In the genomic region with DNA sequence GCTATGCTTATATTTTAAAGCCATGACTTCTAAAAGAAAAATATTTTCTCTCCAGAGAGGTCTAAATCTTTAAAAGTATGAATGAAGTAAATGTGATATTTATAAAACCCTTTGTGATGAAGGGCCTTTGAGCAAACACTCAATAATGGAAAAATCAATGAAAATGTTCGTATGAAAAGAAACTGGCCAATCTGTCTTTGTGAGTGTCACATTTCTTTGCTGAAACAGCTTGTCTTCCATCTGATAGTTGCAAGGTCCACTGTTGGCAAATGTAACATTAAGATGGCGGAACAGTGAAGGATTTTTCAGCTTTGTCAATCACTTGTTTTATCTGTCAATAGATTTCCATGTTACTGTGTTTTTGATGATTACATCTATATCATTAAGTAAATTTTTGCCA, we compare ENCODE assay signal across 19 cellular contexts.
DNase-seq lines count a peak whose midpoint lies in the region; ATAC-seq, FAIRE-seq and TF ChIP-seq lines count a peak whose summit lies in the region.
"Had no signal": no experiment of that assay in that cellular context is flagged by ENCODE, and none has a peak within 500 bp of the region (broad histone marks: within the 10 kb centered on the region; RNA-seq: fewer than 3 reads in every experiment).

No MANE protein-coding gene starts in this region.

- WGBS in HepG2 (ENCODE audit: low lambda C conversion rate) = 51% methylated on average over 2 of the region's 2 CpGs
- WGBS in right lobe of liver (ENCODE audit: insufficient coverage, low coverage, low lambda C conversion rate, missing lambda C conversion rate) = 75% methylated on average over 2 of the region's 2 CpGs

- no peak for FAIRE-seq in HepG2 (lab: Jason Lieb, UNC)
- FAIRE-seq: A204.1, D721Med, G401.6, GM12891, GM19239 had no signal

- H4K20me1 ChIP-seq in HepG2 (ENCODE audit: insufficient read depth, low read length) = no peaks in the 10 kb centered on the region

- no peak for TF ChIP-seq CTCF in HepG2 (CRISPR knock-in tag; IDR thresholded peaks at IDR 0.05)
- no peak for TF ChIP-seq CTCF in right lobe of liver (IDR thresholded peaks at IDR 0.05)
- TF ChIP-seq CTCF in nephron (IDR thresholded peaks at IDR 0.05; ENCODE audit: unreplicated experiment in 3 of 3) = no peak
- TF ChIP-seq CTCF in HFFc6 (IDR thresholded peaks at IDR 0.05) = no peak

- TF ChIP-seq POLR2A in HepG2 (IDR thresholded peaks at IDR 0.05; ENCODE audit: insufficient read depth in 1 of 2, low read depth in 2 of 2, low read length in 2 of 2) (no peak), right lobe of liver (IDR thresholded peaks at IDR 0.05) (no peak)

- H3K27ac Mint-ChIP-seq in nephron = peak overlapping the region; percentile 75 to 79 (median 76)
- no peak overlapping the region for H3K27ac Mint-ChIP-seq in HFFc6
- no peak overlapping the region for H3K27ac Mint-ChIP-seq in T-cell
- H3K27ac Mint-ChIP-seq: CD4-positive, CD25-positive, alpha-beta regulatory T cell; CD8-positive, alpha-beta memory T cell had no signal

- H2AFZ ChIP-seq in HepG2 (ENCODE audit: low read length) = no peak overlapping the region

- no peak for ATAC-seq in HepG2
- ATAC-seq in right lobe of liver = no peak
- no peak for ATAC-seq in T-cell (replicated peaks in 1 of 4)

- H3K9ac ChIP-seq in HepG2 (ENCODE audit: insufficient read depth, low read depth, low read length) = no peak overlapping the region

- H3K36me3 ChIP-seq in HepG2 (replicated peaks in 1 of 2; ENCODE audit: control insufficient read depth in 1 of 2, insufficient read depth in 2 of 2, low read length in 2 of 2) = no peaks in the 10 kb centered on the region
- H3K36me3 ChIP-seq in right lobe of liver = no peaks in the 10 kb centered on the region
- H3K36me3 ChIP-seq: BE2C, HAP-1 had no signal

- H3K36me3 Mint-ChIP-seq in nephron (ENCODE audit: low read depth) = no peaks in the 10 kb centered on the region
- no peaks in the 10 kb centered on the region for H3K36me3 Mint-ChIP-seq in HFFc6 (ENCODE audit: low read depth)
- no peaks in the 10 kb centered on the region for H3K36me3 Mint-ChIP-seq in T-cell
- H3K36me3 Mint-ChIP-seq: CD4-positive, CD25-positive, alpha-beta regulatory T cell had no signal

- H3K27ac ChIP-seq in HepG2 (ENCODE audit: extremely low read length, insufficient read depth, low read length) (no peak overlapping the region), right lobe of liver (no peak overlapping the region)

- in situ Hi-C loops in HepG2 (cut with HindIII; ENCODE audit: extremely low pct_ligation_motif_present, low pct_unique_long_range_greater_than_20kb) = no loop called here

- H3K4me2 ChIP-seq in HepG2 (ENCODE audit: low read depth, low read length) = no peak overlapping the region

- TF ChIP-seq EP300 in HepG2 (IDR thresholded peaks at IDR 0.05; ENCODE audit: low read depth in 2 of 2, low read length in 2 of 2) (no peak), HepG2 (CRISPR knock-in tag; IDR thresholded peaks at IDR 0.05; ENCODE audit: borderline replicate concordance) (no peak)

- peaks cover 3% of the 10 kb centered on the region for H3K27me3 Mint-ChIP-seq in nephron (ENCODE audit: low read depth)
- H3K27me3 Mint-ChIP-seq in HFFc6 (ENCODE audit: insufficient read depth) = peaks cover 19% of the 10 kb centered on the region
- H3K27me3 Mint-ChIP-seq in T-cell = no peaks in the 10 kb centered on the region

- DNase-seq in HepG2 (ENCODE audit: low spot score) (no peak), right lobe of liver (no peak), NCI-H146 treated with DMSO at 0.1 percent for 48 hours (lab: John Stamatoyannopoulos, UW; ENCODE audit: unreplicated experiment) (peak; percentile 97), HFFc6 (no peak), anterior cingulate cortex (lab: John Stamatoyannopoulos, UW) (no peak), T-cell (no peak)
- DNase-seq: ACHN; BE2C; C1 segment of cervical spinal cord; CD4-positive, CD25-positive, alpha-beta regulatory T cell; CD8-positive, alpha-beta memory T cell; COR-L47 had no signal

- H3K9me3 Mint-ChIP-seq in nephron (peaks cover 10% of the 10 kb centered on the region), HFFc6 (no peaks in the 10 kb centered on the region), T-cell (peaks cover 0 to 11% (median 5%) of the 10 kb centered on the region in 3 donors)

- H3K9me3 ChIP-seq in HepG2 (ENCODE audit: low read length) (0 out of 2 replicates have a peak, but pooled peaks cover 6% of the 10 kb centered on the region), right lobe of liver (no peaks in the 10 kb centered on the region)
- H3K9me3 ChIP-seq: BE2C, HAP-1 had no signal

- POLR2A ChIA-PET in HepG2 (lab: Yijun Ruan, JAX) (no interaction called here), T-cell (lab: Charles Lee) (no interaction called here)

- intact Hi-C loops in HepG2 (cut with micrococcal nuclease; ENCODE audit: unreplicated experiment) = no loop called here
- intact Hi-C loops in right lobe of liver (cut with DNase I) = no loop called here

- no peaks in the 10 kb centered on the region for H3K79me2 ChIP-seq in HepG2 (ENCODE audit: insufficient read depth, low read length)

- H3K4me1 ChIP-seq in HepG2 (ENCODE audit: insufficient read depth, low read length) (peaks cover 42% of the 10 kb centered on the region), right lobe of liver (no peaks in the 10 kb centered on the region)
- H3K4me1 ChIP-seq: BE2C, HAP-1 had no signal

- CTCF ChIA-PET in HepG2 (lab: Yijun Ruan, JAX; ENCODE audit: low intra/inter-chr PET ratio, low total read pairs) = no interaction called here
- CTCF ChIA-PET in T-cell (lab: Charles Lee) = no interaction called here

- no TSS peak for BruUV-seq in HepG2 (replicated peaks; lab: Mats Ljungman, UMichigan)

- H3K4me1 Mint-ChIP-seq in nephron (peaks cover 23% of the 10 kb centered on the region), HFFc6 (ENCODE audit: low read depth) (no peaks in the 10 kb centered on the region), T-cell (no peaks in the 10 kb centered on the region)
- H3K4me1 Mint-ChIP-seq: CD4-positive, CD25-positive, alpha-beta regulatory T cell; CD8-positive, alpha-beta memory T cell had no signal

- no peak overlapping the region for H3K4me3 Mint-ChIP-seq in nephron
- no peak overlapping the region for H3K4me3 Mint-ChIP-seq in HFFc6
- no peak overlapping the region for H3K4me3 Mint-ChIP-seq in T-cell
- H3K4me3 Mint-ChIP-seq: CD4-positive, CD25-positive, alpha-beta regulatory T cell; CD8-positive, alpha-beta memory T cell had no signal

- no peak overlapping the region for H3K4me3 ChIP-seq in HepG2 (replicated peaks in 1 of 3; ENCODE audit: insufficient read depth in 1 of 3, low read depth in 2 of 3, low read length in 3 of 3)
- H3K4me3 ChIP-seq in right lobe of liver = no peak overlapping the region
- H3K4me3 ChIP-seq: HAP-1 had no signal

- H3K27me3 ChIP-seq in HepG2 (ENCODE audit: control insufficient read depth in 1 of 2, insufficient read depth in 2 of 2, low read length in 2 of 2) (no peaks in the 10 kb centered on the region), right lobe of liver (no peaks in the 10 kb centered on the region)
- H3K27me3 ChIP-seq: BE2C had no signal

- no peak for TF ChIP-seq RAD21 in HepG2 (CRISPR knock-in tag; IDR thresholded peaks at IDR 0.05)

TF ChIP-seq in HepG2, 621 proteins besides CTCF, POLR2A, EP300 and RAD21:
- TF ChIP-seq GFI1 (CRISPR knock-in tag; IDR thresholded peaks at IDR 0.05; ENCODE audit: borderline replicate concordance) (no peak), ONECUT2 (CRISPR knock-in tag; IDR thresholded peaks at IDR 0.05) (0 out of 2 replicates have a peak, but pooled peaks have one; percentile 18), ZNF644 (CRISPR knock-in tag; IDR thresholded peaks at IDR 0.05; ENCODE audit: low read depth) (0 out of 2 replicates have a peak, but pooled peaks have one; percentile 18), DMAP1 (CRISPR knock-in tag; IDR thresholded peaks at IDR 0.05) (no peak)

Comparison
In these comparisons a context has a peak if more than half of its experiments do, and no peak if none do; other contexts are left out.
1. H3K27ac Mint-ChIP-seq: peak in nephron (3 of 3); none in HFFc6 (single experiment) and T-cell (0 of 2).